12 cellular contexts compared by ENCODE assay signal in the genomic region with DNA sequence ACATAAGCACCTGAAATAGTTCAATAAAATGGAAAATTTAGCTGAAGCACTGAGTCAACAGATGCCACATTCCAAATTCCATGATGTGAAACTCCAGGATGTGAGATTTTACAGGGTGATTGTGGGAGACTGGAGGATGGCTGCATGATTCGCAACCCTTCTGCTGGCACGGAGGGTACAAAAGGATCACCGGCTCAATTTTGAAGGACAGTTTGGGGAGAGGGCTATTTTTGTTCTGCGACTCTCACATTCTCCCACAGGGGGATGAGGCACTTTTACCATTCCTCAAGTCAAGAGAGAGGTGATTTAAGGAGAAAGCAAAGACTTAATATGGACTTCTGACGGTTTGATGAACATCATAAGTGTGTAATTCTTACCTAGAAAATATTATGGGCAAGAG.
DNase-seq lines count a peak whose midpoint lies in the region; TF ChIP-seq lines count a peak whose summit lies in the region.
"Had no signal": no experiment of that assay in that cellular context is flagged by ENCODE, and none has a peak within 500 bp of the region (broad histone marks: within the 10 kb centered on the region; RNA-seq: fewer than 3 reads in every experiment).

No MANE protein-coding gene starts in this region.

- H3F3A ChIP-seq in PC-9 (ENCODE audit: insufficient read depth, low read depth) (no peaks in the 10 kb centered on the region), smooth muscle cell (ENCODE audit: low read depth) (no peaks in the 10 kb centered on the region)

- H2AFZ ChIP-seq in mammary epithelial cell (ENCODE audit: low read depth, low read length): peak overlapping the region; percentile 10
- peak overlapping the region; percentile 39; the same call in 1 of the 2 replicates for H2AFZ ChIP-seq in PC-9
- no peak overlapping the region for H2AFZ ChIP-seq in smooth muscle cell (ENCODE audit: low read depth)

- H4K8ac ChIP-seq in mesendoderm (ENCODE audit: low read depth, low read length): no peak overlapping the region

- no peaks in the 10 kb centered on the region for H3K27me3 Mint-ChIP-seq in MCF 10A (ENCODE audit: insufficient read depth, unreplicated experiment)
- H3K27me3 Mint-ChIP-seq: CD4-positive, CD25-positive, alpha-beta regulatory T cell had no signal

- no TSS peak for BruUV-seq in mammary epithelial cell (replicated peaks; lab: Mats Ljungman, UMichigan)
- no TSS peak for BruUV-seq in MCF 10A (replicated peaks; lab: Mats Ljungman, UMichigan)
- no TSS peak for BruUV-seq in PC-9 (replicated peaks; lab: Mats Ljungman, UMichigan)

- H4K20me1 ChIP-seq in mammary epithelial cell (ENCODE audit: insufficient read depth, low read length) (no peaks in the 10 kb centered on the region), PC-9 (ENCODE audit: insufficient read depth) (no peaks in the 10 kb centered on the region), smooth muscle cell (ENCODE audit: low read depth) (no peaks in the 10 kb centered on the region)
- H4K20me1 ChIP-seq: BLaER1 treated with 17β-estradiol and CSF1 and Interleukin-3, amounts not matched to agents 10 nM and 100 nM had no signal

- H3K18ac ChIP-seq in mesendoderm (ENCODE audit: low read length): no peak overlapping the region

- H3K79me2 ChIP-seq in mammary epithelial cell (ENCODE audit: insufficient read depth, low read length) (no peaks in the 10 kb centered on the region), PC-9 (ENCODE audit: low read depth) (no peaks in the 10 kb centered on the region), mesendoderm (ENCODE audit: control insufficient read depth, insufficient read depth, low read length) (no peaks in the 10 kb centered on the region), smooth muscle cell (ENCODE audit: low read depth) (no peaks in the 10 kb centered on the region)

- POLR2A ChIA-PET in MCF 10A (lab: Yijun Ruan, JAX): no interaction called here
- POLR2A ChIA-PET in PC-9 (lab: Charles Lee; ENCODE audit: unreplicated experiment): no interaction called here

- in situ Hi-C loops in mammary epithelial cell (cut with MboI; ENCODE audit: low sequenced_read_pairs in 2 of 2): no loop called here

- no peaks in the 10 kb centered on the region for H3K4me1 ChIP-seq in mammary epithelial cell (ENCODE audit: insufficient read depth, low read length)
- H3K4me1 ChIP-seq in PC-9 (replicated peaks; ENCODE audit: insufficient read depth): no peaks in the 10 kb centered on the region
- H3K4me1 ChIP-seq in mesendoderm (ENCODE audit: control insufficient read depth, low read depth, low read length): no peaks in the 10 kb centered on the region
- H3K4me1 ChIP-seq in smooth muscle cell (ENCODE audit: low read depth): no peaks in the 10 kb centered on the region
- H3K4me1 ChIP-seq: BLaER1 treated with 17β-estradiol and CSF1 and Interleukin-3, amounts not matched to agents 10 nM and 100 nM had no signal

- no peak overlapping the region for H3K4ac ChIP-seq in mesendoderm (ENCODE audit: low read depth, low read length)

- H3K9me3 ChIP-seq in mammary epithelial cell (replicated peaks; ENCODE audit: insufficient read depth, low read length) (no peaks in the 10 kb centered on the region), PC-9 (ENCODE audit: insufficient read depth, low read depth) (no peaks in the 10 kb centered on the region), smooth muscle cell (replicated peaks; ENCODE audit: low read depth) (no peaks in the 10 kb centered on the region)
- H3K9me3 ChIP-seq: BLaER1 treated with 17β-estradiol and CSF1 and Interleukin-3, amounts not matched to agents 10 nM and 100 nM had no signal

- no peaks in the 10 kb centered on the region for H3K4me1 Mint-ChIP-seq in MCF 10A (ENCODE audit: insufficient read depth, unreplicated experiment)
- H3K4me1 Mint-ChIP-seq: CD4-positive, CD25-positive, alpha-beta regulatory T cell had no signal

- no peak overlapping the region for H3K23ac ChIP-seq in mesendoderm (ENCODE audit: low read length)

- 82% methylated on average over 4 of the region's 5 CpGs for WGBS in mammary epithelial cell (ENCODE audit: low coverage, missing lambda C conversion rate)
- WGBS in mesendoderm (ENCODE audit: extremely low coverage, insufficient coverage, low lambda C conversion rate): no CpG with 5 or more reads among the region's 5 CpGs
- WGBS in smooth muscle cell (ENCODE audit: low lambda C conversion rate): 84% methylated on average over 5 of the region's 5 CpGs

- no peak overlapping the region for H3K4me3 Mint-ChIP-seq in MCF 10A (ENCODE audit: unreplicated experiment)
- H3K4me3 Mint-ChIP-seq: CD4-positive, CD25-positive, alpha-beta regulatory T cell had no signal

- H3K27me3 ChIP-seq in mammary epithelial cell (ENCODE audit: insufficient read depth, low read length) (no peaks in the 10 kb centered on the region), PC-9 (ENCODE audit: insufficient read depth, low read depth) (no peaks in the 10 kb centered on the region), mesendoderm (ENCODE audit: insufficient read depth, low read length, poor library complexity) (no peaks in the 10 kb centered on the region), smooth muscle cell (ENCODE audit: low read depth) (no peaks in the 10 kb centered on the region)
- H3K27me3 ChIP-seq: BLaER1 treated with 17β-estradiol and CSF1 and Interleukin-3, amounts not matched to agents 10 nM and 100 nM had no signal

- H2BK15ac ChIP-seq in mesendoderm (replicated peaks; ENCODE audit: low read depth): no peak overlapping the region

- no peaks in the 10 kb centered on the region for H3K36me3 Mint-ChIP-seq in MCF 10A (ENCODE audit: insufficient read depth, unreplicated experiment)
- H3K36me3 Mint-ChIP-seq: CD4-positive, CD25-positive, alpha-beta regulatory T cell had no signal

- intact Hi-C loops in mammary epithelial cell (cut with micrococcal nuclease): no loop called here
- intact Hi-C loops in MCF 10A (cut with micrococcal nuclease): no loop called here
- intact Hi-C loops in PC-9 (cut with micrococcal nuclease; ENCODE audit: unreplicated experiment): no loop called here

- dilution Hi-C loops in mammary epithelial cell (cut with HindIII; ENCODE audit: low sequenced_read_pairs): no loop called here

- CTCF ChIA-PET in mammary epithelial cell (lab: Charles Lee; ENCODE audit: low non-redundant PET): no interaction called here
- CTCF ChIA-PET in MCF 10A (lab: Yijun Ruan, JAX): no interaction called here
- CTCF ChIA-PET in PC-9 (lab: Charles Lee): no interaction called here

- H3K27ac ChIP-seq in mammary epithelial cell (ENCODE audit: insufficient read depth, low read depth, low read length) (no peak overlapping the region), PC-9 (no peak overlapping the region), mesendoderm (ENCODE audit: low read depth, low read length) (no peak overlapping the region), smooth muscle cell (ENCODE audit: low read depth) (no peak overlapping the region)
- H3K27ac ChIP-seq: BLaER1 treated with 17β-estradiol and CSF1 and Interleukin-3, amounts not matched to agents 10 nM and 100 nM had no signal

- H4K5ac ChIP-seq in mesendoderm (ENCODE audit: low read length): no peak overlapping the region

- no peak for DNase-seq in mammary epithelial cell
- no peak for DNase-seq in MCF 10A (ENCODE audit: unreplicated experiment)
- no peak for DNase-seq in PC-9
- DNase-seq in mesendoderm: peak; percentile 16
- no peak for DNase-seq in smooth muscle cell (lab: John Stamatoyannopoulos, UW; ENCODE audit: unreplicated experiment)
- no peak for DNase-seq in NCI-H2081 treated with DMSO at 0.1 percent for 48 hours (lab: John Stamatoyannopoulos, UW)
- no peak for DNase-seq in HK-2 (ENCODE audit: unreplicated experiment)
- DNase-seq: ACHN; CD4-positive, CD25-positive, alpha-beta regulatory T cell; DMS79 had no signal

- no peaks in the 10 kb centered on the region for H3K36me3 ChIP-seq in mammary epithelial cell (ENCODE audit: insufficient read depth, low read length)
- H3K36me3 ChIP-seq in PC-9 (ENCODE audit: low read depth): no peaks in the 10 kb centered on the region
- no peaks in the 10 kb centered on the region for H3K36me3 ChIP-seq in mesendoderm (ENCODE audit: control insufficient read depth, insufficient read depth, low read length)
- no peaks in the 10 kb centered on the region for H3K36me3 ChIP-seq in smooth muscle cell (ENCODE audit: low read depth)
- H3K36me3 ChIP-seq: BLaER1 treated with 17β-estradiol and CSF1 and Interleukin-3, amounts not matched to agents 10 nM and 100 nM had no signal

- no peak overlapping the region for H2BK5ac ChIP-seq in mesendoderm (ENCODE audit: low read length)

- no peak overlapping the region for H2BK120ac ChIP-seq in mesendoderm (ENCODE audit: low read depth, low read length)

- TF ChIP-seq CTCF in mammary epithelial cell (conservative IDR thresholded peaks at IDR 0.05 in 1 of 2, IDR thresholded peaks at IDR 0.05 in 1 of 2; ENCODE audit: extremely low read depth in 1 of 2, insufficient read depth in 1 of 2, low read depth in 1 of 2, low read length in 2 of 2) (no peak), MCF 10A (IDR thresholded peaks at IDR 0.05; ENCODE audit: unreplicated experiment) (no peak), PC-9 (conservative IDR thresholded peaks at IDR 0.05) (no peak), smooth muscle cell (IDR thresholded peaks at IDR 0.05; ENCODE audit: borderline replicate concordance, insufficient read depth, poor library complexity, severe bottlenecking) (no peak)

- no peaks in the 10 kb centered on the region for H3K9me2 ChIP-seq in PC-9 (ENCODE audit: insufficient read depth)

- no peaks in the 10 kb centered on the region for H3K79me1 ChIP-seq in mesendoderm (ENCODE audit: low read length)

- no peaks in the 10 kb centered on the region for H3K9me3 Mint-ChIP-seq in MCF 10A (ENCODE audit: unreplicated experiment)

- no peak overlapping the region for H2AK5ac ChIP-seq in mesendoderm (ENCODE audit: low read length)

- H3K4me2 ChIP-seq in mammary epithelial cell (ENCODE audit: insufficient read depth, low read depth, low read length) (no peak overlapping the region), PC-9 (no peak overlapping the region), mesendoderm (ENCODE audit: low read length) (no peak overlapping the region), smooth muscle cell (no peak overlapping the region)
- H3K4me2 ChIP-seq: BLaER1 treated with 17β-estradiol and CSF1 and Interleukin-3, amounts not matched to agents 10 nM and 100 nM had no signal

- no peak overlapping the region for H3K27ac Mint-ChIP-seq in MCF 10A (ENCODE audit: low read depth, unreplicated experiment)
- H3K27ac Mint-ChIP-seq: CD4-positive, CD25-positive, alpha-beta regulatory T cell had no signal

- no peak overlapping the region for H3K56ac ChIP-seq in mesendoderm (ENCODE audit: low read length)

- H3K9ac ChIP-seq in mammary epithelial cell (ENCODE audit: insufficient read depth, low read length) (no peak overlapping the region), mesendoderm (ENCODE audit: low read length) (no peak overlapping the region), smooth muscle cell (ENCODE audit: low read depth) (no peak overlapping the region)
- H3K9ac ChIP-seq: BLaER1 treated with 17β-estradiol and CSF1 and Interleukin-3, amounts not matched to agents 10 nM and 100 nM had no signal

- no peak overlapping the region for H3K4me3 ChIP-seq in mammary epithelial cell (replicated peaks in 1 of 3; ENCODE audit: insufficient read depth in 1 of 3, low read depth in 2 of 3, low read length in 3 of 3)
- no peak overlapping the region for H3K4me3 ChIP-seq in PC-9
- H3K4me3 ChIP-seq in mesendoderm (ENCODE audit: low read length): no peak overlapping the region
- H3K4me3 ChIP-seq in smooth muscle cell: no peak overlapping the region
- H3K4me3 ChIP-seq: BLaER1 treated with 17β-estradiol and CSF1 and Interleukin-3, amounts not matched to agents 10 nM and 100 nM; K562 had no signal
